In genomic region chr7:107890962-107891618, GRCh38 we compare ENCODE assay signal across 8 cellular contexts. TPM values are rescaled to one million over a fixed set of nuclear protein-coding genes. Genes with fewer than 3 reads are reported as not detected.
DNase-seq lines count a peak whose midpoint lies in the region; ATAC-seq and TF ChIP-seq lines count a peak whose summit lies in the region.

DLD (plus strand) TSS chr7:107891183; CDS start chr7:107891251, 68 bp downstream.

- no peaks in the 10 kb centered on the region for H3K9me3 ChIP-seq in colonic mucosa

- intact Hi-C loops in colonic mucosa (cut with DNase I) = loop anchor here (10.0 kb wide), 1 partner anchor 326 kb away; the partner anchor contains the start of genes COG5 and DUS4L

- H3K4me3 ChIP-seq in colonic mucosa = peak within 1 kb of the TSS; percentile 59

- H3K4me1 ChIP-seq in colonic mucosa = peaks cover 3% of the 10 kb centered on the region

- H3K9ac ChIP-seq in colonic mucosa (ENCODE audit: low read depth in 2 of 2, low read length in 2 of 2) = peak within 1 kb of the TSS; percentile 89 to 95

- peak within 1 kb of the TSS; percentile 96 for H3K27ac ChIP-seq in colonic mucosa

- H3K27me3 ChIP-seq in colonic mucosa = no peaks in the 10 kb centered on the region

- no peak for TF ChIP-seq CTCF in colonic mucosa (IDR thresholded peaks at IDR 0.05)

- no peaks in the 10 kb centered on the region for H3K36me3 ChIP-seq in colonic mucosa

- DNase-seq in Ammon's horn (ENCODE audit: low spot score) (peak; percentile 97), GM19238 (ENCODE audit: insufficient read length, low spot score) (peak; percentile 88), NCI-H524 treated with DMSO at 0.1 percent for 48 hours (lab: John Stamatoyannopoulos, UW) (peak; percentile 68), colonic mucosa (peak; percentile 95), left kidney (ENCODE audit: low read depth, low spot score) (peak; percentile 97)
- peak; percentile 96 for DNase-seq in activated CD4-positive, alpha-beta T cell treated with anti-CD3 and anti-CD28 coated beads for 48 hours
- peak; percentile 93 to 94 for DNase-seq in stimulated activated CD4-positive, alpha-beta T cell treated with anti-CD3 and anti-CD28 coated beads, Interleukin-2, amount 100 ng/mL, for 24 hours

- peak; percentile 97 for ATAC-seq in HG03442 (IDR thresholded peaks at IDR 0.05; ENCODE audit: unreplicated experiment)

RNA-seq across cellular contexts. Expression of gene DLD, which starts in this region (rescaled TPM):
- 100 to 1,000 TPM; 119 to 183 TPM for total RNA-seq in colonic mucosa

Comparison
In these comparisons a context has a peak if more than half of its experiments do, and no peak if none do; other contexts are left out.
1. Peak in every context shown above with its lines: DNase-seq, ATAC-seq, H3K4me3 ChIP-seq and H3K27ac ChIP-seq.